ENCODE assay signal across 34 cellular contexts in the genomic region with DNA sequence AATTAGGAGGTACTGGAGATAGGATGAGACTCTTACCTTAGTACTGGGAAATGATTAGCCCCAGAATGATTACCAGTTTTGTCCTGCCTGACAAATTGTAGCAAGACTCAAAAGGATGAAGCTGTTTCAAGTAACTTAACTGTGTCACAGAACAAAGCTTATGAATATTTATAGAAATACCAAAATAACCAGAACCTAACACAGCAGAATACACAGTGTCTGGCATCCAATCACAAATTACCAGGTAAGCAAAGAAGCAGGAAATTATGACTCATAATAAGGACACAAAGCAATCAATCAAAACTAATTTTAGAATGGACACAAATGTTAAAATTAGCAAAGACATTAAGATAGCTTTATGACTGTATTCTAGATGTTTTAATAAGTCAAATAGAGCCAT.
"Had no signal": no experiment of that assay in that cellular context is flagged by ENCODE, and none has a peak within 500 bp of the region (broad histone marks: within the 10 kb centered on the region; RNA-seq: fewer than 3 reads in every experiment).

No MANE protein-coding gene starts in this region.

- H3K27ac ChIP-seq: adrenal gland, ascending aorta, body of pancreas, brain microvascular endothelial cell, breast epithelium, VCaP had no signal

- DNase-seq: activated B cell treated with CpG ODN at 0.5 μM for 24 hours; activated CD4-positive, alpha-beta memory T cell treated with anti-CD3 and anti-CD28 coated beads for 36 hours; activated CD4-positive, alpha-beta T cell treated with anti-CD3 and anti-CD28 coated beads for 4 hours; activated CD4-positive, alpha-beta T cell treated with anti-CD3 and anti-CD28 coated beads, Interleukin-2, amount 10 ng/mL, durations not matched to agents 24 days and 14 days; activated CD4-positive, alpha-beta T cell treated with anti-CD3 and anti-CD28 coated beads, Interleukin-2, amount 50 U/mL, for 1 hour; activated CD4-positive, alpha-beta T cell treated with anti-CD3 and anti-CD28 coated beads, Interleukin-2, amount 50 U/mL, for 4 hours; activated CD4-positive, CD25-positive, alpha-beta regulatory T cell treated with anti-CD3 and anti-CD28 coated beads, Interleukin-2, amount 50 U/mL, for 72 hours; activated CD8-positive, alpha-beta memory T cell treated with anti-CD3 and anti-CD28 coated beads, Interleukin-2, amount 50 U/mL, for 4 hours; activated CD8-positive, alpha-beta T cell treated with anti-CD3 and anti-CD28 coated beads for 36 hours; activated effector memory CD4-positive, alpha-beta T cell treated with anti-CD3 and anti-CD28 coated beads, Interleukin-2, amount 50 U/mL, for 16 hours; activated gamma-delta T cell treated with Interleukin-2 at 50 U/mL for 16 hours; activated naive CD4-positive, alpha-beta T cell; activated naive CD4-positive, alpha-beta T cell treated with anti-CD3 and anti-CD28 coated beads for 36 hours; activated naive CD4-positive, alpha-beta T cell treated with anti-CD3 and anti-CD28 coated beads, Interleukin-2, amount 50 U/mL, for 16 hours; activated naive CD8-positive, alpha-beta T cell treated with anti-CD3 and anti-CD28 coated beads for 36 hours; activated T-cell treated with anti-CD3 and anti-CD28 coated beads for 4 hours; activated T-cell treated with anti-CD3 and anti-CD28 coated beads, Interleukin-2, amount 50 U/mL, for 1 hour; activated T-cell treated with anti-CD3 and anti-CD28 coated beads, Interleukin-2, amount 50 U/mL, for 4 hours; activated T-cell treated with anti-CD3 and anti-CD28 coated beads, Interleukin-2, amount 50 U/mL, for 72 hours; adrenal gland; amniotic stem cell; anterior cingulate cortex; body of pancreas; brain microvascular endothelial cell; central memory CD4-positive, alpha-beta T cell; T-helper 2 cell; T-helper 9 cell had no signal

- H3K4me1 ChIP-seq: adrenal gland, ascending aorta, body of pancreas, breast epithelium had no signal

- FAIRE-seq: colon, TTC549 had no signal

- H3K27me3 ChIP-seq: adrenal gland, ascending aorta, body of pancreas, brain microvascular endothelial cell, breast epithelium had no signal

- H3K9me3 ChIP-seq: adrenal gland, ascending aorta, body of pancreas, breast epithelium had no signal

- H3K36me3 ChIP-seq: adrenal gland, ascending aorta, brain microvascular endothelial cell, breast epithelium had no signal

- ATAC-seq: activated CD8-positive, alpha-beta T cell treated with anti-CD3 and anti-CD28 coated beads for 36 hours; activated naive CD4-positive, alpha-beta T cell treated with anti-CD3 and anti-CD28 coated beads, Interleukin-2, amount 50 U/mL, for 72 hours; activated T-cell treated with anti-CD3 and anti-CD28 coated beads, Interleukin-2, amount 50 U/mL, for 4 hours; activated T-cell treated with anti-CD3 and anti-CD28 coated beads, Interleukin-2, amount 50 U/mL, for 72 hours; activated T-helper 17 cell treated with anti-CD3 and anti-CD28 coated beads, Interleukin-2, amount 50 U/mL, for 72 hours; body of pancreas had no signal

- H3K4me3 ChIP-seq: adrenal gland, ascending aorta, body of pancreas, breast epithelium had no signal
